18 cellular contexts compared by ENCODE assay signal in genomic region chr5:149782018-149782899, GRCh38. TPM values are rescaled to one million over a fixed set of nuclear protein-coding genes. Genes with fewer than 3 reads are reported as not detected.
DNase-seq lines count a peak whose midpoint lies in the region; FAIRE-seq and TF ChIP-seq lines count a peak whose summit lies in the region.
"Had no signal": no experiment of that assay in that cellular context is flagged by ENCODE, and none has a peak within 500 bp of the region (broad histone marks: within the 10 kb centered on the region; RNA-seq: fewer than 3 reads in every experiment).

No MANE protein-coding gene starts in this region.

- CTCF ChIA-PET in endothelial cell of umbilical vein (lab: Charles Lee), result interaction anchor here (1.1 kb wide), 2 partner anchors 15 to 115 kb away, joined by 3 to 4 read pairs; no protein-coding TSS in a partner anchor

- H3K36me3 ChIP-seq in endothelial cell of umbilical vein (ENCODE audit: control insufficient read depth in 2 of 2, extremely low read depth in 1 of 2, insufficient read depth in 2 of 2, low read length in 2 of 2) (no peaks in the 10 kb centered on the region), muscle layer of colon (ENCODE audit: insufficient read depth, low read length) (no peaks in the 10 kb centered on the region)
- H3K36me3 ChIP-seq: ascending aorta had no signal

- H3K27ac Mint-ChIP-seq in activated naive CD8-positive, alpha-beta T cell, result peak overlapping the region; percentile 22
- H3K27ac Mint-ChIP-seq in activated naive CD8-positive, alpha-beta T cell treated with anti-CD3 and anti-CD28 coated beads for 36 hours, result no peak overlapping the region
- peak overlapping the region; percentile 88 for H3K27ac Mint-ChIP-seq in type B pancreatic cell
- no peak overlapping the region for H3K27ac Mint-ChIP-seq in chondrocyte (ENCODE audit: unreplicated experiment)
- no peak overlapping the region for H3K27ac Mint-ChIP-seq in osteocyte (ENCODE audit: unreplicated experiment)
- H3K27ac Mint-ChIP-seq: activated T-helper 17 cell treated with anti-CD3 and anti-CD28 coated beads, Interleukin-2, amount 50 U/mL, for 72 hours; effector memory CD8-positive, alpha-beta T cell; T-helper 1 cell treated with Interleukin-12 subunit alpha and Interleukin-12 subunit beta and Interleukin-4 antibody, amounts not matched to agents 30 μg/mL and 1 μg/mL, for 36 hours had no signal

- H3K4me3 ChIP-seq in endothelial cell of umbilical vein (replicated peaks in 1 of 3; ENCODE audit: insufficient read depth in 1 of 3, low read depth in 1 of 3, low read length in 3 of 3) (no peak overlapping the region), muscle layer of colon (ENCODE audit: low read depth in 1 of 2, low read length in 2 of 2) (no peak overlapping the region)
- H3K4me3 ChIP-seq: ascending aorta had no signal

- no peaks in the 10 kb centered on the region for H3K27me3 ChIP-seq in endothelial cell of umbilical vein (ENCODE audit: control insufficient read depth in 2 of 2, insufficient read depth in 2 of 2, low read length in 2 of 2)
- no peaks in the 10 kb centered on the region for H3K27me3 ChIP-seq in muscle layer of colon (ENCODE audit: control insufficient read depth in 1 of 2, insufficient read depth in 2 of 2, low read length in 2 of 2)
- H3K27me3 ChIP-seq: ascending aorta had no signal

- intact Hi-C loops in endothelial cell of umbilical vein (cut with micrococcal nuclease), result no loop called here

- peaks cover 8% of the 10 kb centered on the region for H3K4me1 ChIP-seq in endothelial cell of umbilical vein (ENCODE audit: control insufficient read depth, extremely low read depth, insufficient read depth, low read length)
- H3K4me1 ChIP-seq in muscle layer of colon (ENCODE audit: insufficient read depth, low read length), result peaks cover 74% of the 10 kb centered on the region
- H3K4me1 ChIP-seq: ascending aorta had no signal

- TF ChIP-seq POLR2A in endothelial cell of umbilical vein (IDR thresholded peaks at IDR 0.05; ENCODE audit: low read depth, low read length), result no peak

- no peak overlapping the region for H3K27ac ChIP-seq in endothelial cell of umbilical vein (ENCODE audit: insufficient read depth, low read depth, low read length)
- H3K27ac ChIP-seq in muscle layer of colon (ENCODE audit: low read depth, low read length), result peak overlapping the region; percentile 54
- H3K27ac ChIP-seq: ascending aorta, HL-60 had no signal

- H3K9ac ChIP-seq in endothelial cell of umbilical vein (replicated peaks; ENCODE audit: extremely low read depth, insufficient read depth, low read length), result no peak overlapping the region
- H3K9ac ChIP-seq in muscle layer of colon (ENCODE audit: low read length), result no peak overlapping the region

- POLR2A ChIA-PET in endothelial cell of umbilical vein (lab: Charles Lee), result no interaction called here

- H3K27me3 Mint-ChIP-seq in activated naive CD8-positive, alpha-beta T cell, result no peaks in the 10 kb centered on the region
- H3K27me3 Mint-ChIP-seq in activated naive CD8-positive, alpha-beta T cell treated with anti-CD3 and anti-CD28 coated beads for 36 hours, result no peaks in the 10 kb centered on the region
- no peaks in the 10 kb centered on the region for H3K27me3 Mint-ChIP-seq in type B pancreatic cell
- H3K27me3 Mint-ChIP-seq in chondrocyte (ENCODE audit: low read depth), result no peaks in the 10 kb centered on the region
- H3K27me3 Mint-ChIP-seq in osteocyte (ENCODE audit: unreplicated experiment), result no peaks in the 10 kb centered on the region
- H3K27me3 Mint-ChIP-seq: activated T-helper 17 cell treated with anti-CD3 and anti-CD28 coated beads, Interleukin-2, amount 50 U/mL, for 72 hours; effector memory CD8-positive, alpha-beta T cell; naive thymus-derived CD4-positive, alpha-beta T cell had no signal

- H3K4me3 Mint-ChIP-seq in activated naive CD8-positive, alpha-beta T cell, result no peak overlapping the region
- no peak overlapping the region for H3K4me3 Mint-ChIP-seq in activated naive CD8-positive, alpha-beta T cell treated with anti-CD3 and anti-CD28 coated beads for 36 hours
- H3K4me3 Mint-ChIP-seq in type B pancreatic cell (no peak overlapping the region), chondrocyte (ENCODE audit: unreplicated experiment) (no peak overlapping the region), osteocyte (ENCODE audit: unreplicated experiment) (no peak overlapping the region)
- H3K4me3 Mint-ChIP-seq: activated T-helper 17 cell treated with anti-CD3 and anti-CD28 coated beads, Interleukin-2, amount 50 U/mL, for 72 hours; effector memory CD8-positive, alpha-beta T cell; naive thymus-derived CD4-positive, alpha-beta T cell; T-helper 1 cell treated with Interleukin-12 subunit alpha and Interleukin-12 subunit beta and Interleukin-4 antibody, amounts not matched to agents 30 μg/mL and 1 μg/mL, for 36 hours had no signal

- H3K4me2 ChIP-seq in endothelial cell of umbilical vein (ENCODE audit: insufficient read depth, low read length), result no peak overlapping the region

- peaks cover 15% of the 10 kb centered on the region for H3K36me3 Mint-ChIP-seq in activated naive CD8-positive, alpha-beta T cell
- H3K36me3 Mint-ChIP-seq in activated naive CD8-positive, alpha-beta T cell treated with anti-CD3 and anti-CD28 coated beads for 36 hours, result peaks cover 33% of the 10 kb centered on the region
- H3K36me3 Mint-ChIP-seq in type B pancreatic cell (no peaks in the 10 kb centered on the region), chondrocyte (ENCODE audit: low read depth) (no peaks in the 10 kb centered on the region), osteocyte (ENCODE audit: unreplicated experiment) (no peaks in the 10 kb centered on the region)

- no peaks in the 10 kb centered on the region for H3K79me2 ChIP-seq in endothelial cell of umbilical vein (ENCODE audit: control insufficient read depth, insufficient read depth, low read length)

- TF ChIP-seq CTCF in endothelial cell of umbilical vein (IDR thresholded peaks at IDR 0.05; ENCODE audit: extremely low read depth in 1 of 2, insufficient read depth in 1 of 2, low read depth in 1 of 2, low read length in 2 of 2) (no peak), type B pancreatic cell (conservative IDR thresholded peaks at IDR 0.05) (no peak), chondrocyte (IDR thresholded peaks at IDR 0.05) (no peak), osteocyte (IDR thresholded peaks at IDR 0.05) (no peak)

- peaks cover 26% of the 10 kb centered on the region for H3K4me1 Mint-ChIP-seq in activated naive CD8-positive, alpha-beta T cell (ENCODE audit: low read depth)
- H3K4me1 Mint-ChIP-seq in activated naive CD8-positive, alpha-beta T cell treated with anti-CD3 and anti-CD28 coated beads for 36 hours, result peaks cover 13% of the 10 kb centered on the region
- peaks cover 49% of the 10 kb centered on the region for H3K4me1 Mint-ChIP-seq in type B pancreatic cell (ENCODE audit: unreplicated experiment)
- peaks cover 6% of the 10 kb centered on the region for H3K4me1 Mint-ChIP-seq in chondrocyte (ENCODE audit: low read depth)
- H3K4me1 Mint-ChIP-seq in osteocyte (ENCODE audit: unreplicated experiment), result peaks cover 3% of the 10 kb centered on the region

- no peak for DNase-seq in activated naive CD8-positive, alpha-beta T cell treated with anti-CD3 and anti-CD28 coated beads for 36 hours
- peak; percentile 77 for DNase-seq in endothelial cell of umbilical vein (ENCODE audit: low read depth, low spot score)
- DNase-seq in type B pancreatic cell (ENCODE audit: extremely low spot score, unreplicated experiment), result no peak
- DNase-seq in chondrocyte (ENCODE audit: low spot score), result no peak
- no peak for DNase-seq in osteocyte (ENCODE audit: extremely low spot score, unreplicated experiment)
- DNase-seq in NCI-H1417 treated with DMSO at 0.1 percent for 48 hours (lab: John Stamatoyannopoulos, UW), result no peak
- DNase-seq: activated CD4-positive, alpha-beta T cell treated with anti-CD3 and anti-CD28 coated beads, Interleukin-2, amount 50 U/mL, for 4 hours; Calu3; effector memory CD8-positive, alpha-beta T cell; HCEC 1CT; kidney; naive thymus-derived CD4-positive, alpha-beta T cell had no signal

- H2AFZ ChIP-seq in endothelial cell of umbilical vein (ENCODE audit: low read depth, low read length), result peak overlapping the region; percentile 4

- H4K20me1 ChIP-seq in endothelial cell of umbilical vein (replicated peaks; ENCODE audit: control insufficient read depth, extremely low read depth, insufficient read depth, low read length), result no peaks in the 10 kb centered on the region

- dilution Hi-C loops in endothelial cell of umbilical vein (cut with MboI; ENCODE audit: extremely low pct_ligation_motif_present, low sequenced_read_pairs), result no loop called here

- H3K9me3 ChIP-seq in endothelial cell of umbilical vein (replicated peaks; ENCODE audit: control insufficient read depth, insufficient read depth, low read length), result no peaks in the 10 kb centered on the region
- no peaks in the 10 kb centered on the region for H3K9me3 ChIP-seq in muscle layer of colon (ENCODE audit: low read length)
- H3K9me3 ChIP-seq: ascending aorta had no signal

- FAIRE-seq in endothelial cell of umbilical vein (lab: Jason Lieb, UNC), result peak; percentile 28
- FAIRE-seq: kidney had no signal

- H3K9me1 ChIP-seq in endothelial cell of umbilical vein (replicated peaks; ENCODE audit: control insufficient read depth, extremely low read depth, insufficient read depth, low read length), result no peaks in the 10 kb centered on the region

- no TSS peak for BruUV-seq in endothelial cell of umbilical vein (replicated peaks; lab: Mats Ljungman, UMichigan)

- H3K9me3 Mint-ChIP-seq in activated naive CD8-positive, alpha-beta T cell (ENCODE audit: low read depth), result peaks cover 12% of the 10 kb centered on the region
- H3K9me3 Mint-ChIP-seq in activated naive CD8-positive, alpha-beta T cell treated with anti-CD3 and anti-CD28 coated beads for 36 hours, result peaks cover 5% of the 10 kb centered on the region
- H3K9me3 Mint-ChIP-seq in type B pancreatic cell (peaks cover 7% of the 10 kb centered on the region), chondrocyte (ENCODE audit: low read depth) (no peaks in the 10 kb centered on the region), osteocyte (ENCODE audit: unreplicated experiment) (no peaks in the 10 kb centered on the region)
- H3K9me3 Mint-ChIP-seq: effector memory CD8-positive, alpha-beta T cell had no signal

RNA-seq across cellular contexts. Expression of gene PPARGC1B, which starts 52.1 kb away (rescaled TPM):
- total RNA-seq in activated naive CD8-positive, alpha-beta T cell treated with anti-CD3 and anti-CD28 coated beads for 36 hours, result 10 to 100 TPM; 10.6 to 10.9 TPM
- total RNA-seq in endothelial cell of umbilical vein (2.1 and 2.8 TPM in 2 replicates), type B pancreatic cell (ENCODE audit: low replicate concordance) (5.4 and 8.5 TPM in 2 replicates), chondrocyte (1.9 to 2.8 TPM (median 1.9 TPM) in 3 replicates), osteocyte (2.5 and 3.3 TPM in 2 replicates)
- 0.24 and 0.26 TPM in 2 replicates for polyA plus RNA-seq in endothelial cell of umbilical vein
- 0.28 and 0.48 TPM in 2 replicates for polyA plus RNA-seq in endothelial cell of umbilical vein (2011; cell fraction: cytosol; rRNA removed)
- polyA plus RNA-seq in endothelial cell of umbilical vein (2011; cell fraction: nucleus; rRNA removed), result 1.3 and 1.6 TPM in 2 replicates
- 1.00 and 1.2 TPM in 2 replicates for polyA plus RNA-seq in endothelial cell of umbilical vein (2012)
- polyA minus RNA-seq in endothelial cell of umbilical vein, result 0.92 and 1.0 TPM in 2 replicates
- 2.7 TPM for polyA minus RNA-seq in endothelial cell of umbilical vein (2011; cell fraction: cytosol; rRNA and poly(A)+ RNA removed)
- polyA minus RNA-seq in endothelial cell of umbilical vein (2011; cell fraction: nucleus; rRNA and poly(A)+ RNA removed), result 1.3 and 1.5 TPM in 2 replicates

Comparison
In these comparisons a context has a peak if more than half of its experiments do, and no peak if none do; other contexts are left out.
1. H3K27ac Mint-ChIP-seq: peak in activated naive CD8-positive, alpha-beta T cell (single experiment) and type B pancreatic cell (single experiment); none in activated naive CD8-positive, alpha-beta T cell treated with anti-CD3 and anti-CD28 coated beads for 36 hours (single experiment), chondrocyte (single experiment) and osteocyte (single experiment).